Comparison of ENCODE assay signal across 26 cellular contexts in the genomic region with DNA sequence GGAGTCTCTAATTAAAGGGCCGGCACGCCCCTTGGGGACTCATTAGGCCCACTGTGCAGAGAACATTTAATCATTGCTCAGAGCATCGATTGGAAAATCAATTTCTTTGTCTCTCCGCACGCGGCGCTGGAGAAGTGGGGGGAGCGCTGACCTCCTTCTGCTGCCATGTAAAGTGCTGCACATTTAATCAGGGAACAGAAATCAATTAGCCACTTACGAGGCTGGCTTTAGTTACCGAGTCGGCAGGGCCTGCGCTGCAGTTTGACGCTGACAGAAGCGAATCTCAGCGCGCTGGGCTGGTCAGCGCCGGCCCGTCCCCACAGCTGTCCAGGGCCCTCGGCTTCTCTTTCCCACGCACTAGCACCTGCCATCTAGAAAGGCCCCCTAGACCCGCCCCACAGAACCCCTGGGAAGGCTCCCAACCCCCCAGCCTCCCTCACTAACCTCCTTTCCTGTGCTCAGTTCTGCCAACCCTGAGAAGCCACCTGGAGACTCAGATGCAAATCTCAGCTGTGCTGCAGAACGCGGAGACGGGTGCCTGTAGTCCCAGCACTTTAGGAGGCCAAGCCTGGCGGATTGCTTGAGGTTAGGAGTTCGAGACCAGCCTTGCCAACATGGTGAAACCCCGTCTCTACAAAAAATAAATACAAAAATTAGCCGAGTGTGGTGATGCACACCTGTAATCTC. TPM values are rescaled to one million over a fixed set of nuclear protein-coding genes. Genes with fewer than 3 reads are reported as not detected.
DNase-seq lines count a peak whose midpoint lies in the region; ATAC-seq and TF ChIP-seq lines count a peak whose summit lies in the region.
"Had no signal": no experiment of that assay in that cellular context is flagged by ENCODE, and none has a peak within 500 bp of the region (broad histone marks: within the 10 kb centered on the region; RNA-seq: fewer than 3 reads in every experiment).

No MANE protein-coding gene starts in this region.

- no peaks in the 10 kb centered on the region for H3K4me1 Mint-ChIP-seq in CD4-positive, alpha-beta T cell (ENCODE audit: low read depth)
- H3K4me1 Mint-ChIP-seq: stimulated activated effector memory CD8-positive, alpha-beta T cell treated with anti-CD3 and anti-CD28 coated beads, Interleukin-12 subunit alpha, Interleukin-12 subunit beta, amount 100 ng/mL, for 72 hours had no signal

- no peaks in the 10 kb centered on the region for H3K9me3 Mint-ChIP-seq in CD4-positive, alpha-beta T cell
- H3K9me3 Mint-ChIP-seq: natural killer cell treated with Interleukin-12 subunit alpha and Interleukin-12 subunit beta and Interleukin-15 and Interleukin-18, amount 100 ng/mL, for 72 hours; stimulated activated effector memory CD8-positive, alpha-beta T cell treated with anti-CD3 and anti-CD28 coated beads, Interleukin-12 subunit alpha, Interleukin-12 subunit beta, amount 100 ng/mL, for 72 hours had no signal

- no peaks in the 10 kb centered on the region for H3K36me3 Mint-ChIP-seq in CD4-positive, alpha-beta T cell (ENCODE audit: low read depth)
- H3K36me3 Mint-ChIP-seq: natural killer cell treated with Interleukin-12 subunit alpha and Interleukin-12 subunit beta and Interleukin-15 and Interleukin-18, amount 100 ng/mL, for 72 hours had no signal

- DNase-seq in NCI-H1417 (lab: John Stamatoyannopoulos, UW) (peak in 2 of 3 experiments; percentile 31 to 68), NCI-H1417 treated with DMSO at 0.1 percent for 48 hours (lab: John Stamatoyannopoulos, UW) (no peak), SK-N-MC (ENCODE audit: low read depth, low spot score) (no peak), left lobe of liver (ENCODE audit: low spot score) (no peak), retina (peak; percentile 83), KG1 (lab: John Stamatoyannopoulos, UW) (no peak), hippocampal formation (lab: John Stamatoyannopoulos, UW) (no peak)
- no peak for DNase-seq in CD4-positive, alpha-beta T cell
- DNase-seq: activated CD4-positive, alpha-beta T cell treated with anti-CD3 and anti-CD28 coated beads, Interleukin-2, amount 50 U/mL, for 4 hours; activated effector memory CD4-positive, alpha-beta T cell treated with Interleukin-2 at 50 U/mL for 16 hours; DMS79; left lung; midbrain; NCI-H1105; NCI-H510A; psoas muscle; SK-N-SH; stimulated activated CD4-positive, alpha-beta T cell treated with anti-CD3 and anti-CD28 coated beads, Interleukin-2, amount 100 ng/mL, for 24 hours; T-helper 2 cell; testis had no signal

- H3K27ac Mint-ChIP-seq in CD4-positive, alpha-beta T cell, result no peak overlapping the region
- H3K27ac Mint-ChIP-seq: natural killer cell treated with Interleukin-12 subunit alpha and Interleukin-12 subunit beta and Interleukin-15 and Interleukin-18, amount 100 ng/mL, for 72 hours; stimulated activated effector memory CD8-positive, alpha-beta T cell treated with anti-CD3 and anti-CD28 coated beads, Interleukin-12 subunit alpha, Interleukin-12 subunit beta, amount 100 ng/mL, for 72 hours had no signal

- POLR2A ChIA-PET in CD4-positive, alpha-beta T cell (lab: Charles Lee), result no interaction called here

- ATAC-seq in left lobe of liver, result peak; percentile 46
- ATAC-seq in CD4-positive, alpha-beta T cell (ENCODE audit: poor library complexity), result no peak
- ATAC-seq: left lung; natural killer cell treated with Interleukin-12 subunit alpha and Interleukin-12 subunit beta and Interleukin-15 and Interleukin-18, amount 100 ng/mL, for 72 hours; psoas muscle; stimulated activated effector memory CD8-positive, alpha-beta T cell treated with anti-CD3 and anti-CD28 coated beads, Interleukin-12 subunit alpha, Interleukin-12 subunit beta, amount 100 ng/mL, for 72 hours had no signal

- H3K9me3 ChIP-seq in SK-N-MC (ENCODE audit: low read depth, low read length), result no peaks in the 10 kb centered on the region
- no peaks in the 10 kb centered on the region for H3K9me3 ChIP-seq in CD4-positive, alpha-beta T cell (ENCODE audit: control insufficient read depth, low read length)
- H3K9me3 ChIP-seq: breast epithelium, left lung, psoas muscle, SK-N-SH, testis had no signal

- peaks cover 35% of the 10 kb centered on the region for H3K27me3 ChIP-seq in CD4-positive, alpha-beta T cell (ENCODE audit: control insufficient read depth, insufficient read depth, low read length)
- H3K27me3 ChIP-seq: breast epithelium, testis had no signal

- H3K4me3 Mint-ChIP-seq in CD4-positive, alpha-beta T cell, result no peak overlapping the region
- H3K4me3 Mint-ChIP-seq: natural killer cell treated with Interleukin-12 subunit alpha and Interleukin-12 subunit beta and Interleukin-15 and Interleukin-18, amount 100 ng/mL, for 72 hours; stimulated activated effector memory CD8-positive, alpha-beta T cell treated with anti-CD3 and anti-CD28 coated beads, Interleukin-12 subunit alpha, Interleukin-12 subunit beta, amount 100 ng/mL, for 72 hours had no signal

- TF ChIP-seq CTCF in CD4-positive, alpha-beta T cell (IDR thresholded peaks at IDR 0.05), result no peak

- peaks cover 42% of the 10 kb centered on the region for H3K27me3 Mint-ChIP-seq in CD4-positive, alpha-beta T cell

- intact Hi-C loops in CD4-positive, alpha-beta T cell (cut with DNase I, micrococcal nuclease), result no loop called here

- H3K27ac ChIP-seq in SK-N-MC, result no peak overlapping the region
- no peak overlapping the region for H3K27ac ChIP-seq in CD4-positive, alpha-beta T cell (ENCODE audit: low read depth, low read length)
- H3K27ac ChIP-seq: 22Rv1, breast epithelium, left lung, psoas muscle, skin epidermis, testis, VCaP had no signal

- peak overlapping the region; percentile 68 for H3K4me3 ChIP-seq in SK-N-MC
- H3K4me3 ChIP-seq: breast epithelium, left lung, psoas muscle, skin epidermis had no signal

- CTCF ChIA-PET in CD4-positive, alpha-beta T cell (lab: Charles Lee), result no interaction called here

- no peak overlapping the region for H3K9ac ChIP-seq in SK-N-MC (ENCODE audit: insufficient read length)
- H3K9ac ChIP-seq: SK-N-SH had no signal

- no peaks in the 10 kb centered on the region for H3K36me3 ChIP-seq in SK-N-MC (ENCODE audit: insufficient read depth, low read length)
- H3K36me3 ChIP-seq: breast epithelium, left lung had no signal

RNA-seq across cellular contexts. Expression of gene C1QL1, which starts 20.3 kb away (rescaled TPM):
- 0.13 TPM for total RNA-seq in left lobe of liver
- total RNA-seq in CD4-positive, alpha-beta T cell, result not detected
- total RNA-seq: natural killer cell treated with Interleukin-12 subunit alpha and Interleukin-12 subunit beta and Interleukin-15 and Interleukin-18, amount 100 ng/mL, for 72 hours; psoas muscle had no signal

RNA-seq across cellular contexts. Expression of gene KIF18B, which starts 40.8 kb away (rescaled TPM):
- total RNA-seq in left lobe of liver, result 0.25 TPM
- under 1 TPM; 0.05 to 0.08 TPM for total RNA-seq in CD4-positive, alpha-beta T cell

Comparison
In these comparisons a context has a peak if more than half of its experiments do, and no peak if none do; other contexts are left out.
1. DNase-seq: peak in NCI-H1417 (2 of 3) and retina (single experiment); none in NCI-H1417 treated with DMSO at 0.1 percent for 48 hours (single experiment), SK-N-MC (single experiment), left lobe of liver (single experiment), KG1 (single experiment), CD4-positive, alpha-beta T cell (0 of 10) and hippocampal formation (0 of 2).